In genomic region chr4:42172391-42172790, GRCh38 we compare ENCODE assay signal across 2 cellular contexts.
TF ChIP-seq lines count a peak whose summit lies in the region.

No MANE protein-coding gene starts in this region.

TF ChIP-seq in GM23338, 12 proteins besides CTCF, POLR2A, EP300 and RAD21 (continued from another document):
- TF ChIP-seq REST (IDR thresholded peaks at IDR 0.05; ENCODE audit: unreplicated experiment), result no peak
- TF ChIP-seq ETS1 (IDR thresholded peaks at IDR 0.05), result no peak
- TF ChIP-seq ZNF331 (CRISPR knock-in tag; IDR thresholded peaks at IDR 0.05; ENCODE audit: low read depth), result no peak
- TF ChIP-seq JUNB (IDR thresholded peaks at IDR 0.05; ENCODE audit: unreplicated experiment), result no peak
- no peak for TF ChIP-seq STAT1 (IDR thresholded peaks at IDR 0.05; ENCODE audit: unreplicated experiment)
- TF ChIP-seq EZH2phosphoT487 (IDR thresholded peaks at IDR 0.05; ENCODE audit: unreplicated experiment), result no peak
- no peak for TF ChIP-seq ZNF462 (CRISPR knock-in tag; IDR thresholded peaks at IDR 0.05)
TF ChIP-seq in GM23338: peak in this region for 0.

TF ChIP-seq in H1, 55 proteins besides CTCF, POLR2A, EP300 and RAD21 (continued from another document):
- no peak for TF ChIP-seq ATF2 (IDR thresholded peaks at IDR 0.05; ENCODE audit: low read length)
- no peak for TF ChIP-seq SP1 (IDR thresholded peaks at IDR 0.05; ENCODE audit: low read depth, low read length)
- TF ChIP-seq SP4 (IDR thresholded peaks at IDR 0.05; ENCODE audit: low read length), result no peak
- TF ChIP-seq SP2 (IDR thresholded peaks at IDR 0.05; ENCODE audit: low read length), result no peak
- no peak for TF ChIP-seq KDM1A (IDR thresholded peaks at IDR 0.05; ENCODE audit: borderline replicate concordance, low read length)
